ENCODE assay signal across 36 cellular contexts in the genomic region with DNA sequence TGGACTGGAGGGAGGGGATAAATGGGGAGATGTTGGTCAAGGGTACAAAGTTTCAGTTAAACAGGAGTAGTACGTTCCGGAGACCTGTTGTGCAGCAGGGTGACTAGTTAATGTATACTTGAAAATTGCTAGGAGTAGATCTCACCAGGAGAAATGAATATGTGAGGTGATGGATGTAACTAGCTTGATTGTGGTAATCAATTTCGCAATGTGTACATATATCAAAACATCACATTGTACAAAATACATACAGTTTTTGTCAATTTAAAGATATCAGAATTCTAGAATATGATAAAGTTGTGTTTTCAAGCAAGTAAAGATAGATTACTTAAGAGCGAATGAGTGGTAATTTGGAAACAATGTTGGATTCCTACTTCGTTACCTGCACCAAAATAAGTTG. TPM values are rescaled to one million over a fixed set of nuclear protein-coding genes. Genes with fewer than 3 reads are reported as not detected.
"Had no signal": no experiment of that assay in that cellular context is flagged by ENCODE, and none has a peak within 500 bp of the region (broad histone marks: within the 10 kb centered on the region; RNA-seq: fewer than 3 reads in every experiment).

No MANE protein-coding gene starts in this region.

- DNase-seq: dermis blood vessel endothelial cell; effector memory CD4-positive, alpha-beta T cell; esophagus squamous epithelium; foreskin melanocyte; glutamatergic neuron; heart right ventricle; hippocampal formation; left cardiac atrium; left lung; naive B cell; nucleus accumbens; sigmoid colon; stimulated activated CD4-positive, alpha-beta T cell treated with anti-CD3 and anti-CD28 coated beads, Interleukin-2, amount 100 ng/mL, for 24 hours; stimulated activated CD4-positive, alpha-beta T cell treated with anti-CD3 and anti-CD28 coated beads, Interleukin-4, amount 100 ng/mL, for 24 hours; stimulated activated naive CD4-positive, alpha-beta T cell treated with Interleukin-2 at 50 U/mL for 16 hours; stomach; thyroid gland; trophoblast cell had no signal

- H3K4me3 ChIP-seq: coronary artery, esophagus squamous epithelium, heart right ventricle, left lung, prostate gland, right atrium auricular region, sigmoid colon, stomach, thyroid gland, vagina had no signal

- FAIRE-seq: endothelial cell of umbilical vein, islet of Langerhans had no signal

- H3K27ac Mint-ChIP-seq: natural killer cell treated with Interleukin-12 subunit alpha and Interleukin-12 subunit beta and Interleukin-15 and Interleukin-18, amount 100 ng/mL, for 72 hours; stimulated activated effector memory CD8-positive, alpha-beta T cell treated with anti-CD3 and anti-CD28 coated beads, Interleukin-12 subunit alpha, Interleukin-12 subunit beta, amount 100 ng/mL, for 72 hours had no signal

- H3K4me3 Mint-ChIP-seq: naive B cell; natural killer cell treated with Interleukin-12 subunit alpha and Interleukin-12 subunit beta and Interleukin-15 and Interleukin-18, amount 100 ng/mL, for 72 hours; stimulated activated effector memory CD8-positive, alpha-beta T cell treated with anti-CD3 and anti-CD28 coated beads, Interleukin-12 subunit alpha, Interleukin-12 subunit beta, amount 100 ng/mL, for 72 hours had no signal

- H3K27me3 ChIP-seq: esophagus squamous epithelium, heart right ventricle, left lung, right atrium auricular region, sigmoid colon, stomach, thyroid gland, vagina had no signal

- H3K9me3 Mint-ChIP-seq: naive B cell; natural killer cell treated with Interleukin-12 subunit alpha and Interleukin-12 subunit beta and Interleukin-15 and Interleukin-18, amount 100 ng/mL, for 72 hours; stimulated activated effector memory CD8-positive, alpha-beta T cell treated with anti-CD3 and anti-CD28 coated beads, Interleukin-12 subunit alpha, Interleukin-12 subunit beta, amount 100 ng/mL, for 72 hours had no signal

- H3K4me1 ChIP-seq: esophagus squamous epithelium, left lung, prostate gland, right atrium auricular region, sigmoid colon, stomach, thyroid gland, vagina had no signal

- H3K27ac ChIP-seq: coronary artery, esophagus squamous epithelium, heart right ventricle, left lung, prostate gland, right atrium auricular region, sigmoid colon, stomach, thyroid gland, vagina had no signal

- H3K27me3 Mint-ChIP-seq: naive B cell; natural killer cell treated with Interleukin-12 subunit alpha and Interleukin-12 subunit beta and Interleukin-15 and Interleukin-18, amount 100 ng/mL, for 72 hours had no signal

- ATAC-seq: heart right ventricle; left cardiac atrium; left lung; natural killer cell treated with Interleukin-12 subunit alpha and Interleukin-12 subunit beta and Interleukin-15 and Interleukin-18, amount 100 ng/mL, for 72 hours; stimulated activated effector memory CD8-positive, alpha-beta T cell treated with anti-CD3 and anti-CD28 coated beads, Interleukin-12 subunit alpha, Interleukin-12 subunit beta, amount 100 ng/mL, for 72 hours had no signal

- H3K9me3 ChIP-seq: esophagus squamous epithelium, heart right ventricle, left lung, prostate gland, right atrium auricular region, sigmoid colon, stomach, thyroid gland, vagina had no signal

RNA-seq across cellular contexts. Expression of a gene that starts 35.1 kb away (rescaled TPM):
- total RNA-seq: endothelial cell of umbilical vein; epithelial cell of proximal tubule; esophagus squamous epithelium; heart right ventricle; kidney epithelial cell; left cardiac atrium; left lung; lung microvascular endothelial cell; mesenteric fat pad; mononuclear cell; natural killer cell treated with Interleukin-12 subunit alpha and Interleukin-12 subunit beta and Interleukin-15 and Interleukin-18, amount 100 ng/mL, for 72 hours; prostate gland; right atrium auricular region; sigmoid colon; skeletal muscle tissue; stomach; subcutaneous adipose tissue; temporal lobe; thyroid gland; ureter; vagina had no signal
- polyA plus RNA-seq: endothelial cell of umbilical vein, heart right ventricle, sigmoid colon, stomach had no signal

RNA-seq across cellular contexts. Expression of a gene that starts 58.9 kb away (rescaled TPM):
- total RNA-seq: dermis blood vessel endothelial cell; endothelial cell of umbilical vein; epithelial cell of proximal tubule; esophagus squamous epithelium; heart right ventricle; kidney epithelial cell; left cardiac atrium; left lung; lung microvascular endothelial cell; mesenteric fat pad; mononuclear cell; natural killer cell treated with Interleukin-12 subunit alpha and Interleukin-12 subunit beta and Interleukin-15 and Interleukin-18, amount 100 ng/mL, for 72 hours; osteocyte; prostate gland; right atrium auricular region; sigmoid colon; skeletal muscle tissue; stomach; subcutaneous adipose tissue; temporal lobe; thyroid gland; ureter; vagina had no signal
- polyA plus RNA-seq: endothelial cell of umbilical vein, heart right ventricle, sigmoid colon, stomach had no signal
